Comparison of ENCODE assay signal across 1 cellular context in the genomic region with DNA sequence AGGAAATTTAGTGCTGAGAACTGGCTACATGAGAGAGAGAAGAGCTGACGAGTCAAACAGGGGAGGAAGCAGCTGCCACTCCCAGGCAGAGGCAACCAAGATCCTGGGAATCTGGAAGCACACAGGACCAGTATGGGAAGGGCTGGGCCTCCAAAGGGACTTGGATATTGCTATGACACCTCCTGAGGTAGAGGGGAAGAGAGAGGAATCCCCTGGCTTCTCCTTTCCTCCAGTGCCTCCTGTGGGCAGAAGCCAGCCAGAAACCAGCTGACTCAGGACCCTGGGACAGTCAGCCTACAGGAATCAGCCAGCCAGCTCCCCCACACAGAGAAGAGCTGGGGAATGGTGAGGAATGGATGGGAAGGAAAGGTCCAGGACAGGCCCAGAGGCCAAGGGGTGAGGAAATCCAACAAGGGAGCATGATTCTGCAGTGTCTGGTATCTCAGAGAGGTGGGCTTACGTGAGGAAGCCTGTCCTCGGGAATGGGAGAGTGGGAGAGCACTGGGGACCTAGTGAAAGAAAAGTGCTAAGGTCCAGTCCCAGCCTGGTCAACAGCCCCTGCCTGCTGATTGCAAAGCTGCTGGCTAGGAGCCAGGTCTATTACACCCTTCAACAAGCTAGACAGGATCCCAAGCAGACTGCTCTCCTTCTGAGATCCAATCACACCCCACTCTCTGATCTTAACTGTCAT.
TF ChIP-seq lines count a peak whose summit lies in the region.

No MANE protein-coding gene starts in this region.

TF ChIP-seq in K562, 482 proteins besides CTCF, POLR2A, EP300 and RAD21 (continued from another document and continues in another):
- TF ChIP-seq, protein P1, sequence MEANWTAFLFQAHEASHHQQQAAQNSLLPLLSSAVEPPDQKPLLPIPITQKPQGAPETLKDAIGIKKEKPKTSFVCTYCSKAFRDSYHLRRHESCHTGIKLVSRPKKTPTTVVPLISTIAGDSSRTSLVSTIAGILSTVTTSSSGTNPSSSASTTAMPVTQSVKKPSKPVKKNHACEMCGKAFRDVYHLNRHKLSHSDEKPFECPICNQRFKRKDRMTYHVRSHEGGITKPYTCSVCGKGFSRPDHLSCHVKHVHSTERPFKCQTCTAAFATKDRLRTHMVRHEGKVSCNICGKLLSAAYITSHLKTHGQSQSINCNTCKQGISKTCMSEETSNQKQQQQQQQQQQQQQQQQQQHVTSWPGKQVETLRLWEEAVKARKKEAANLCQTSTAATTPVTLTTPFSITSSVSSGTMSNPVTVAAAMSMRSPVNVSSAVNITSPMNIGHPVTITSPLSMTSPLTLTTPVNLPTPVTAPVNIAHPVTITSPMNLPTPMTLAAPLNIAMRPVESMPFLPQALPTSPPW (CRISPR knock-in tag; IDR thresholded peaks at IDR 0.05) = 0 out of 2 replicates have a peak, but pooled peaks have one; percentile 31
- TF ChIP-seq FOS (IDR thresholded peaks at IDR 0.05; ENCODE audit: extremely low read depth, insufficient read length) (no peak), GATA2 (CRISPR knock-in tag; IDR thresholded peaks at IDR 0.05) (no peak; the same call in 1 of the 2 replicates), ZNF133 (CRISPR knock-in tag; IDR thresholded peaks at IDR 0.05) (no peak), ZNF780A (CRISPR knock-in tag; IDR thresholded peaks at IDR 0.05) (no peak), PRPF4 (IDR thresholded peaks at IDR 0.05; ENCODE audit: insufficient read depth, low read depth, low read length, poor library complexity, severe bottlenecking) (no peak), PTRF (tag; IDR thresholded peaks at IDR 0.05) (peak; percentile 4; the same call in 1 of the 2 replicates), BRD9 (IDR thresholded peaks at IDR 0.05; ENCODE audit: low read depth, partially characterized antibody) (no peak), NUFIP1 (IDR thresholded peaks at IDR 0.05; ENCODE audit: partially characterized antibody) (no peak), DIDO1 (tag; IDR thresholded peaks at IDR 0.05; ENCODE audit: low read depth) (no peak), ZNF707 (CRISPR knock-in tag; conservative IDR thresholded peaks at IDR 0.05) (0 out of 2 replicates have a peak, but pooled peaks have one; percentile 3), HDAC1 (IDR thresholded peaks at IDR 0.05) (peak in 1 of 2 experiments; percentile 69; a peak in 2 of 4 replicates), POLR3G (IDR thresholded peaks at IDR 0.05; ENCODE audit: extremely low read depth, insufficient read length, insufficient replicate concordance) (no peak), PPARD (CRISPR knock-in tag; IDR thresholded peaks at IDR 0.05) (no peak), BACH1 (tag; IDR thresholded peaks at IDR 0.05) (no peak), ZNF263 (CRISPR knock-in tag; IDR thresholded peaks at IDR 0.05; ENCODE audit: borderline replicate concordance) (0 out of 2 replicates have a peak, but pooled peaks have one; percentile 3), HNRNPK (IDR thresholded peaks at IDR 0.05; ENCODE audit: low read depth, low read length, poor library complexity, severe bottlenecking) (no peak), TAL1 (IDR thresholded peaks at IDR 0.05) (no peak; the same call in 1 of the 2 replicates), EHMT2 (IDR thresholded peaks at IDR 0.05) (no peak), KAT7 (CRISPR knock-in tag; IDR thresholded peaks at IDR 0.05; ENCODE audit: borderline replicate concordance) (no peak), ZNF696 (CRISPR knock-in tag; conservative IDR thresholded peaks at IDR 0.05) (no peak), HMG20A (CRISPR knock-in tag; conservative IDR thresholded peaks at IDR 0.05) (no peak), LARP7 (IDR thresholded peaks at IDR 0.05) (no peak), ZNF324 (CRISPR knock-in tag; IDR thresholded peaks at IDR 0.05) (no peak), ZFP1 (CRISPR knock-in tag; IDR thresholded peaks at IDR 0.05) (no peak), TAF7 (tag; IDR thresholded peaks at IDR 0.05) (no peak), FUS (optimal IDR thresholded peaks at IDR 0.05; ENCODE audit: low read depth, low read length) (no peak), GABPA (tag; conservative IDR thresholded peaks at IDR 0.05; ENCODE audit: low read depth) (no peak), SUPT5H (IDR thresholded peaks at IDR 0.05) (no peak), ETV5 (CRISPR knock-in tag; IDR thresholded peaks at IDR 0.05; ENCODE audit: low read depth) (peak; percentile 23; the same call in 1 of the 2 replicates), ZNF253 (CRISPR knock-in tag; conservative IDR thresholded peaks at IDR 0.05) (no peak), NFE2L1 (tag; IDR thresholded peaks at IDR 0.05; ENCODE audit: borderline replicate concordance, low read depth) (no peak)
- TF ChIP-seq, protein P2, sequence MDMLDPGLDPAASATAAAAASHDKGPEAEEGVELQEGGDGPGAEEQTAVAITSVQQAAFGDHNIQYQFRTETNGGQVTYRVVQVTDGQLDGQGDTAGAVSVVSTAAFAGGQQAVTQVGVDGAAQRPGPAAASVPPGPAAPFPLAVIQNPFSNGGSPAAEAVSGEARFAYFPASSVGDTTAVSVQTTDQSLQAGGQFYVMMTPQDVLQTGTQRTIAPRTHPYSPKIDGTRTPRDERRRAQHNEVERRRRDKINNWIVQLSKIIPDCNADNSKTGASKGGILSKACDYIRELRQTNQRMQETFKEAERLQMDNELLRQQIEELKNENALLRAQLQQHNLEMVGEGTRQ (CRISPR knock-in tag; IDR thresholded peaks at IDR 0.05) = no peak
- TF ChIP-seq, protein P3, sequence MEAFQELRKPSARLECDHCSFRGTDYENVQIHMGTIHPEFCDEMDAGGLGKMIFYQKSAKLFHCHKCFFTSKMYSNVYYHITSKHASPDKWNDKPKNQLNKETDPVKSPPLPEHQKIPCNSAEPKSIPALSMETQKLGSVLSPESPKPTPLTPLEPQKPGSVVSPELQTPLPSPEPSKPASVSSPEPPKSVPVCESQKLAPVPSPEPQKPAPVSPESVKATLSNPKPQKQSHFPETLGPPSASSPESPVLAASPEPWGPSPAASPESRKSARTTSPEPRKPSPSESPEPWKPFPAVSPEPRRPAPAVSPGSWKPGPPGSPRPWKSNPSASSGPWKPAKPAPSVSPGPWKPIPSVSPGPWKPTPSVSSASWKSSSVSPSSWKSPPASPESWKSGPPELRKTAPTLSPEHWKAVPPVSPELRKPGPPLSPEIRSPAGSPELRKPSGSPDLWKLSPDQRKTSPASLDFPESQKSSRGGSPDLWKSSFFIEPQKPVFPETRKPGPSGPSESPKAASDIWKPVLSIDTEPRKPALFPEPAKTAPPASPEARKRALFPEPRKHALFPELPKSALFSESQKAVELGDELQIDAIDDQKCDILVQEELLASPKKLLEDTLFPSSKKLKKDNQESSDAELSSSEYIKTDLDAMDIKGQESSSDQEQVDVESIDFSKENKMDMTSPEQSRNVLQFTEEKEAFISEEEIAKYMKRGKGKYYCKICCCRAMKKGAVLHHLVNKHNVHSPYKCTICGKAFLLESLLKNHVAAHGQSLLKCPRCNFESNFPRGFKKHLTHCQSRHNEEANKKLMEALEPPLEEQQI (IDR thresholded peaks at IDR 0.05) = no peak
- TF ChIP-seq, protein P4, sequence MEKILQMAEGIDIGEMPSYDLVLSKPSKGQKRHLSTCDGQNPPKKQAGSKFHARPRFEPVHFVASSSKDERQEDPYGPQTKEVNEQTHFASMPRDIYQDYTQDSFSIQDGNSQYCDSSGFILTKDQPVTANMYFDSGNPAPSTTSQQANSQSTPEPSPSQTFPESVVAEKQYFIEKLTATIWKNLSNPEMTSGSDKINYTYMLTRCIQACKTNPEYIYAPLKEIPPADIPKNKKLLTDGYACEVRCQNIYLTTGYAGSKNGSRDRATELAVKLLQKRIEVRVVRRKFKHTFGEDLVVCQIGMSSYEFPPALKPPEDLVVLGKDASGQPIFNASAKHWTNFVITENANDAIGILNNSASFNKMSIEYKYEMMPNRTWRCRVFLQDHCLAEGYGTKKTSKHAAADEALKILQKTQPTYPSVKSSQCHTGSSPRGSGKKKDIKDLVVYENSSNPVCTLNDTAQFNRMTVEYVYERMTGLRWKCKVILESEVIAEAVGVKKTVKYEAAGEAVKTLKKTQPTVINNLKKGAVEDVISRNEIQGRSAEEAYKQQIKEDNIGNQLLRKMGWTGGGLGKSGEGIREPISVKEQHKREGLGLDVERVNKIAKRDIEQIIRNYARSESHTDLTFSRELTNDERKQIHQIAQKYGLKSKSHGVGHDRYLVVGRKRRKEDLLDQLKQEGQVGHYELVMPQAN (IDR thresholded peaks at IDR 0.05; ENCODE audit: borderline replicate concordance) = no peak
- TF ChIP-seq, protein P5, sequence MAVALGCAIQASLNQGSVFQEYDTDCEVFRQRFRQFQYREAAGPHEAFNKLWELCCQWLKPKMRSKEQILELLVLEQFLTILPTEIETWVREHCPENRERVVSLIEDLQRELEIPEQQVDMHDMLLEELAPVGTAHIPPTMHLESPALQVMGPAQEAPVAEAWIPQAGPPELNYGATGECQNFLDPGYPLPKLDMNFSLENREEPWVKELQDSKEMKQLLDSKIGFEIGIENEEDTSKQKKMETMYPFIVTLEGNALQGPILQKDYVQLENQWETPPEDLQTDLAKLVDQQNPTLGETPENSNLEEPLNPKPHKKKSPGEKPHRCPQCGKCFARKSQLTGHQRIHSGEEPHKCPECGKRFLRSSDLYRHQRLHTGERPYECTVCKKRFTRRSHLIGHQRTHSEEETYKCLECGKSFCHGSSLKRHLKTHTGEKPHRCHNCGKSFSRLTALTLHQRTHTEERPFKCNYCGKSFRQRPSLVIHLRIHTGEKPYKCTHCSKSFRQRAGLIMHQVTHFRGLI (CRISPR knock-in tag; IDR thresholded peaks at IDR 0.05) = no peak
- TF ChIP-seq, protein P6, sequence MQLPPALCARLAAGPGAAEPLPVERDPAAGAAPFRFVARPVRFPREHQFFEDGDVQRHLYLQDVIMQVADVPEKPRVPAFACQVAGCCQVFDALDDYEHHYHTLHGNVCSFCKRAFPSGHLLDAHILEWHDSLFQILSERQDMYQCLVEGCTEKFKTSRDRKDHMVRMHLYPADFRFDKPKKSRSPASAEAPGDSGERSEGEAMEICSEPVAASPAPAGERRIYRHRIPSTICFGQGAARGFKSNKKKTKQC (CRISPR knock-in tag; IDR thresholded peaks at IDR 0.05) = 0 out of 2 replicates have a peak, but pooled peaks have one; percentile 16
- TF ChIP-seq, protein P7, sequence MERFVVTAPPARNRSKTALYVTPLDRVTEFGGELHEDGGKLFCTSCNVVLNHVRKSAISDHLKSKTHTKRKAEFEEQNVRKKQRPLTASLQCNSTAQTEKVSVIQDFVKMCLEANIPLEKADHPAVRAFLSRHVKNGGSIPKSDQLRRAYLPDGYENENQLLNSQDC (CRISPR knock-in tag; IDR thresholded peaks at IDR 0.05) = no peak
- TF ChIP-seq, protein P8, sequence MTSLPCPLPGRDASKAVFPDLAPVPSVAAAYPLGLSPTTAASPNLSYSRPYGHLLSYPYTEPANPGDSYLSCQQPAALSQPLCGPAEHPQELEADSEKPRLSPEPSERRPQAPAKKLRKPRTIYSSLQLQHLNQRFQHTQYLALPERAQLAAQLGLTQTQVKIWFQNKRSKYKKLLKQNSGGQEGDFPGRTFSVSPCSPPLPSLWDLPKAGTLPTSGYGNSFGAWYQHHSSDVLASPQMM (CRISPR knock-in tag; IDR thresholded peaks at IDR 0.05) = no peak
- TF ChIP-seq, protein P9, sequence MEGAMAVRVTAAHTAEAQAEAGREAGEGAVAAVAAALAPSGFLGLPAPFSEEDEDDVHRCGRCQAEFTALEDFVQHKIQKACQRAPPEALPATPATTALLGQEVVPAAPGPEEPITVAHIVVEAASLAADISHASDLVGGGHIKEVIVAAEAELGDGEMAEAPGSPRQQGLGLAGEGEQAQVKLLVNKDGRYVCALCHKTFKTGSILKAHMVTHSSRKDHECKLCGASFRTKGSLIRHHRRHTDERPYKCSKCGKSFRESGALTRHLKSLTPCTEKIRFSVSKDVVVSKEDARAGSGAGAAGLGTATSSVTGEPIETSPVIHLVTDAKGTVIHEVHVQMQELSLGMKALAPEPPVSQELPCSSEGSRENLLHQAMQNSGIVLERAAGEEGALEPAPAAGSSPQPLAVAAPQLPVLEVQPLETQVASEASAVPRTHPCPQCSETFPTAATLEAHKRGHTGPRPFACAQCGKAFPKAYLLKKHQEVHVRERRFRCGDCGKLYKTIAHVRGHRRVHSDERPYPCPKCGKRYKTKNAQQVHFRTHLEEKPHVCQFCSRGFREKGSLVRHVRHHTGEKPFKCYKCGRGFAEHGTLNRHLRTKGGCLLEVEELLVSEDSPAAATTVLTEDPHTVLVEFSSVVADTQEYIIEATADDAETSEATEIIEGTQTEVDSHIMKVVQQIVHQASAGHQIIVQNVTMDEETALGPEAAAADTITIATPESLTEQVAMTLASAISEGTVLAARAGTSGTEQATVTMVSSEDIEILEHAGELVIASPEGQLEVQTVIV (CRISPR knock-in tag; IDR thresholded peaks at IDR 0.05; ENCODE audit: borderline replicate concordance) = no peak
- TF ChIP-seq, protein P10, sequence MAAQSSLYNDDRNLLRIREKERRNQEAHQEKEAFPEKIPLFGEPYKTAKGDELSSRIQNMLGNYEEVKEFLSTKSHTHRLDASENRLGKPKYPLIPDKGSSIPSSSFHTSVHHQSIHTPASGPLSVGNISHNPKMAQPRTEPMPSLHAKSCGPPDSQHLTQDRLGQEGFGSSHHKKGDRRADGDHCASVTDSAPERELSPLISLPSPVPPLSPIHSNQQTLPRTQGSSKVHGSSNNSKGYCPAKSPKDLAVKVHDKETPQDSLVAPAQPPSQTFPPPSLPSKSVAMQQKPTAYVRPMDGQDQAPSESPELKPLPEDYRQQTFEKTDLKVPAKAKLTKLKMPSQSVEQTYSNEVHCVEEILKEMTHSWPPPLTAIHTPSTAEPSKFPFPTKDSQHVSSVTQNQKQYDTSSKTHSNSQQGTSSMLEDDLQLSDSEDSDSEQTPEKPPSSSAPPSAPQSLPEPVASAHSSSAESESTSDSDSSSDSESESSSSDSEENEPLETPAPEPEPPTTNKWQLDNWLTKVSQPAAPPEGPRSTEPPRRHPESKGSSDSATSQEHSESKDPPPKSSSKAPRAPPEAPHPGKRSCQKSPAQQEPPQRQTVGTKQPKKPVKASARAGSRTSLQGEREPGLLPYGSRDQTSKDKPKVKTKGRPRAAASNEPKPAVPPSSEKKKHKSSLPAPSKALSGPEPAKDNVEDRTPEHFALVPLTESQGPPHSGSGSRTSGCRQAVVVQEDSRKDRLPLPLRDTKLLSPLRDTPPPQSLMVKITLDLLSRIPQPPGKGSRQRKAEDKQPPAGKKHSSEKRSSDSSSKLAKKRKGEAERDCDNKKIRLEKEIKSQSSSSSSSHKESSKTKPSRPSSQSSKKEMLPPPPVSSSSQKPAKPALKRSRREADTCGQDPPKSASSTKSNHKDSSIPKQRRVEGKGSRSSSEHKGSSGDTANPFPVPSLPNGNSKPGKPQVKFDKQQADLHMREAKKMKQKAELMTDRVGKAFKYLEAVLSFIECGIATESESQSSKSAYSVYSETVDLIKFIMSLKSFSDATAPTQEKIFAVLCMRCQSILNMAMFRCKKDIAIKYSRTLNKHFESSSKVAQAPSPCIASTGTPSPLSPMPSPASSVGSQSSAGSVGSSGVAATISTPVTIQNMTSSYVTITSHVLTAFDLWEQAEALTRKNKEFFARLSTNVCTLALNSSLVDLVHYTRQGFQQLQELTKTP (IDR thresholded peaks at IDR 0.05; ENCODE audit: low read depth in 1 of 2, partially characterized antibody in 2 of 2) = no peak
- TF ChIP-seq, protein P11, sequence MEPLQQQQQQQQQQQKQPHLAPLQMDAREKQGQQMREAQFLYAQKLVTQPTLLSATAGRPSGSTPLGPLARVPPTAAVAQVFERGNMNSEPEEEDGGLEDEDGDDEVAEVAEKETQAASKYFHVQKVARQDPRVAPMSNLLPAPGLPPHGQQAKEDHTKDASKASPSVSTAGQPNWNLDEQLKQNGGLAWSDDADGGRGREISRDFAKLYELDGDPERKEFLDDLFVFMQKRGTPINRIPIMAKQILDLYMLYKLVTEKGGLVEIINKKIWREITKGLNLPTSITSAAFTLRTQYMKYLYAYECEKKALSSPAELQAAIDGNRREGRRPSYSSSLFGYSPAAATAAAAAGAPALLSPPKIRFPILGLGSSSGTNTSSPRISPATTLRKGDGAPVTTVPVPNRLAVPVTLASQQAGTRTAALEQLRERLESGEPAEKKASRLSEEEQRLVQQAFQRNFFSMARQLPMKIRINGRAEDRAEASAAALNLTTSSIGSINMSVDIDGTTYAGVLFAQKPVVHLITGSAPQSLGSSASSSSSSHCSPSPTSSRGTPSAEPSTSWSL (CRISPR knock-in tag; IDR thresholded peaks at IDR 0.05; ENCODE audit: borderline replicate concordance) = peak; percentile 49; the same call in 1 of the 2 replicates
